ENCODE assay signal across 24 cellular contexts in the genomic region with DNA sequence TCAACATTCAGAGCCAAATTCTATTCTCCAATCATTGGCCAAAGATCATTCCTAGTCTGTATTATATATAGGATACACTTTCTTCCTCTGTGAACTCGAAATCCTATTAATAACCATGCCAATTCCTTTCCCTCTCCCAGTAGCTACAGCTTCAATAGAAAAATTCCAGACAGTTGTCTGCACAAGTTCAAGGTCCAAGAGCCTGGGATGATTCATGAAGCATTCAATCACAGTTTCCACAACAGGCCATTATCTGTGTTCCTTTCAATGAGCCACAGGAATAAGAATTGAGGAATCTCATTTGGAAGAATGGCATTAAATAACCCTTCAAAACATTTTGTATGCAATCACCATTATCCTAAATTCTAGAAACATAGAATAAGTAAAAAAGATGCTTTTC.
"Had no signal": no experiment of that assay in that cellular context is flagged by ENCODE, and none has a peak within 500 bp of the region (broad histone marks: within the 10 kb centered on the region; RNA-seq: fewer than 3 reads in every experiment).

No MANE protein-coding gene starts in this region.

- H3K27me3 Mint-ChIP-seq: central memory CD8-positive, alpha-beta T cell; dendritic cell treated with granulocyte-macrophage colony-stimulating factor and Interleukin-4, amounts not matched to agents 40 ng/mL and 50 ng/mL, for 4 days; progenitor cell of endocrine pancreas; stimulated activated naive B cell treated with anti-CD40 and anti-IgM and Interleukin-4, amounts not matched to agents 10 μg/mL and 1 μg/mL and 100 μg/mL, for 72 hours had no signal

- H3K36me3 ChIP-seq: colonic mucosa, esophagus squamous epithelium, left lung, sigmoid colon, spleen, stomach, thyroid gland, vagina had no signal

- H3K79me2 ChIP-seq: parathyroid adenoma had no signal

- H2AFZ ChIP-seq: parathyroid adenoma had no signal

- H3K4me3 ChIP-seq: colonic mucosa, esophagus squamous epithelium, left lung, sigmoid colon, skin epidermis, spleen, stomach, thyroid gland, vagina had no signal

- H3K36me3 Mint-ChIP-seq: naive thymus-derived CD8-positive, alpha-beta T cell; stimulated activated naive B cell treated with anti-CD40 and anti-IgM and Interleukin-4, amounts not matched to agents 10 μg/mL and 1 μg/mL and 100 μg/mL, for 72 hours had no signal

- H3K27ac Mint-ChIP-seq: dendritic cell treated with granulocyte-macrophage colony-stimulating factor and Interleukin-4, amounts not matched to agents 40 ng/mL and 50 ng/mL, for 4 days; endodermal cell; naive thymus-derived CD8-positive, alpha-beta T cell; nephron progenitor cell; progenitor cell of endocrine pancreas; stimulated activated naive B cell treated with anti-CD40 and anti-IgM and Interleukin-4, amounts not matched to agents 10 μg/mL and 1 μg/mL and 100 μg/mL, for 72 hours had no signal

- H3K4me1 ChIP-seq: colonic mucosa, esophagus squamous epithelium, left lung, parathyroid adenoma, spleen, stomach, thyroid gland, vagina had no signal

- H3K27me3 ChIP-seq: colonic mucosa, esophagus squamous epithelium, left lung, sigmoid colon, spleen, stomach, thyroid gland, vagina had no signal

- H3K9ac ChIP-seq: parathyroid adenoma had no signal

- DNase-seq: colonic mucosa; effector CD8-positive, alpha-beta T cell; endodermal cell; erythroblast; esophagus squamous epithelium; kidney; left cardiac atrium; left lung; naive thymus-derived CD8-positive, alpha-beta T cell; nephron progenitor cell; right cardiac atrium; sigmoid colon; spleen; stimulated activated naive B cell treated with anti-CD40 and anti-IgM and Interleukin-4, amounts not matched to agents 10 μg/mL and 1 μg/mL and 100 μg/mL, for 72 hours; stomach; thyroid gland; trophoblast cell had no signal

- H3K27ac ChIP-seq: colonic mucosa, esophagus squamous epithelium, left lung, parathyroid adenoma, sigmoid colon, skin epidermis, spleen, stomach, thyroid gland, vagina had no signal

- H3K4me1 Mint-ChIP-seq: central memory CD8-positive, alpha-beta T cell; endodermal cell; naive thymus-derived CD8-positive, alpha-beta T cell; stimulated activated naive B cell treated with anti-CD40 and anti-IgM and Interleukin-4, amounts not matched to agents 10 μg/mL and 1 μg/mL and 100 μg/mL, for 72 hours had no signal

- FAIRE-seq: frontal cortex, kidney had no signal

- ATAC-seq: left lung; naive thymus-derived CD8-positive, alpha-beta T cell; right cardiac atrium; stimulated activated naive B cell treated with anti-CD40 and anti-IgM and Interleukin-4, amounts not matched to agents 10 μg/mL and 1 μg/mL and 100 μg/mL, for 72 hours had no signal

- H3K9me3 ChIP-seq: colonic mucosa, esophagus squamous epithelium, sigmoid colon, spleen, stomach, thyroid gland, vagina had no signal

- H3K4me3 Mint-ChIP-seq: central memory CD8-positive, alpha-beta T cell; dendritic cell treated with granulocyte-macrophage colony-stimulating factor and Interleukin-4, amounts not matched to agents 40 ng/mL and 50 ng/mL, for 4 days; endodermal cell; naive thymus-derived CD8-positive, alpha-beta T cell; nephron progenitor cell; stimulated activated naive B cell treated with anti-CD40 and anti-IgM and Interleukin-4, amounts not matched to agents 10 μg/mL and 1 μg/mL and 100 μg/mL, for 72 hours had no signal
